ENCODE assay signal across 17 cellular contexts in the genomic region with DNA sequence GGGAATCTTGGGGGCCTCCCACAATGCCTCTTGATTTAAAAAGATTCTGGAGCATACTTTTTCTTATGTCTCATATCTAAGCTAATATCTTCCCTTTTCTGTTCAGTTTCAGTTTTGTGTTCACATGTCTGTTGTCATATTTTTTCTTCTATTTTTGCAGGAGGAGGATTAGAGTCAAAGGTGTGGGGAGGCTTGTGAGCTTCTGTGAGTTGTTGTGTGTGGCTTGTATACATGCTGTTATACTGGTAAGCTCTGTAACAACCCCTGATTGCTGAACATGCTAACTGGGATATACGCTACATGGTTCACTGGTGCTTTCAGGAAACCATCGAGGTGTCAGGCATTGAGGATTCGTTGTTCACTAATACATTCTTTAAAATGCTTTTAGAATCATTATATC.
DNase-seq lines count a peak whose midpoint lies in the region; ATAC-seq and TF ChIP-seq lines count a peak whose summit lies in the region.
"Had no signal": no experiment of that assay in that cellular context is flagged by ENCODE, and none has a peak within 500 bp of the region (broad histone marks: within the 10 kb centered on the region; RNA-seq: fewer than 3 reads in every experiment).

No MANE protein-coding gene starts in this region.

- peak overlapping the region; percentile 51 for H3K4me3 Mint-ChIP-seq in activated CD8-positive, alpha-beta memory T cell treated with anti-CD3 and anti-CD28 coated beads, Interleukin-2, amount 10 ng/mL, durations not matched to agents 7 days and 5 days
- H3K4me3 Mint-ChIP-seq in activated naive CD8-positive, alpha-beta T cell = peak overlapping the region; percentile 3

- intact Hi-C loops in spleen (cut with DNase I; ENCODE audit: low total_unique reads) = no loop called here

- no peaks in the 10 kb centered on the region for H3K9me3 Mint-ChIP-seq in activated CD8-positive, alpha-beta memory T cell treated with anti-CD3 and anti-CD28 coated beads, Interleukin-2, amount 10 ng/mL, durations not matched to agents 7 days and 5 days (ENCODE audit: low read depth)
- H3K9me3 Mint-ChIP-seq in activated naive CD8-positive, alpha-beta T cell (ENCODE audit: low read depth) = peaks cover 4% of the 10 kb centered on the region

- no peaks in the 10 kb centered on the region for H3K27me3 Mint-ChIP-seq in activated CD8-positive, alpha-beta memory T cell treated with anti-CD3 and anti-CD28 coated beads, Interleukin-2, amount 10 ng/mL, durations not matched to agents 7 days and 5 days
- H3K27me3 Mint-ChIP-seq in activated naive CD8-positive, alpha-beta T cell = no peaks in the 10 kb centered on the region

- CTCF ChIA-PET in activated CD8-positive, alpha-beta memory T cell treated with anti-CD3 and anti-CD28 coated beads, Interleukin-2, amount 10 ng/mL, durations not matched to agents 7 days and 5 days (lab: Charles Lee) = no interaction called here
- CTCF ChIA-PET in RWPE1 (lab: Yijun Ruan, JAX) = no interaction called here

- peaks cover 23% of the 10 kb centered on the region for H3K36me3 Mint-ChIP-seq in activated CD8-positive, alpha-beta memory T cell treated with anti-CD3 and anti-CD28 coated beads, Interleukin-2, amount 10 ng/mL, durations not matched to agents 7 days and 5 days
- H3K36me3 Mint-ChIP-seq in activated naive CD8-positive, alpha-beta T cell = peaks cover 22% of the 10 kb centered on the region

- in situ Hi-C loops in GM13976 (cut with MboI; ENCODE audit: low sequenced_read_pairs, unreplicated experiment) = no loop called here

- POLR2A ChIA-PET in RWPE1 (lab: Yijun Ruan, JAX; ENCODE audit: low non-redundant PET) = no interaction called here

- H3K27me3 ChIP-seq in spleen (replicated peaks in 1 of 7) = no peaks in the 10 kb centered on the region
- H3K27me3 ChIP-seq: foreskin keratinocyte had no signal

- peaks cover 0 to 58% (median 26%) of the 10 kb centered on the region in 6 donors for H3K4me1 ChIP-seq in spleen
- H3K4me1 ChIP-seq: A549, foreskin keratinocyte, left ventricle myocardium inferior had no signal

- H3K36me3 ChIP-seq in spleen = no peaks in the 10 kb centered on the region
- H3K36me3 ChIP-seq: left ventricle myocardium inferior, thoracic aorta had no signal

- ATAC-seq in activated CD8-positive, alpha-beta memory T cell treated with anti-CD3 and anti-CD28 coated beads, Interleukin-2, amount 10 ng/mL, durations not matched to agents 7 days and 5 days = no peak
- peak; percentile 39 for ATAC-seq in HG02852 (IDR thresholded peaks at IDR 0.05; ENCODE audit: unreplicated experiment)
- ATAC-seq: A549, foreskin keratinocyte had no signal

- 59 to 75% (median 69%) methylated on average over 3 of the region's 3 CpGs for WGBS in spleen, 5 donors

- H3K27ac Mint-ChIP-seq in activated CD8-positive, alpha-beta memory T cell treated with anti-CD3 and anti-CD28 coated beads, Interleukin-2, amount 10 ng/mL, durations not matched to agents 7 days and 5 days = peak overlapping the region; percentile 97
- H3K27ac Mint-ChIP-seq in activated naive CD8-positive, alpha-beta T cell = peak overlapping the region; percentile 96

- no peak overlapping the region for H3K4me3 ChIP-seq in spleen
- H3K4me3 ChIP-seq: A549, left ventricle myocardium inferior, thoracic aorta had no signal

- no peak for TF ChIP-seq POLR2A in spleen (IDR thresholded peaks at IDR 0.05)

- no peak for DNase-seq in activated CD8-positive, alpha-beta memory T cell treated with anti-CD3 and anti-CD28 coated beads, Interleukin-2, amount 10 ng/mL, durations not matched to agents 7 days and 5 days
- no peak for DNase-seq in activated CD8-positive, alpha-beta memory T cell treated with anti-CD3 and anti-CD28 coated beads, Interleukin-2, amount 50 U/mL, for 48 hours
- DNase-seq in spleen (no peak), RWPE1 (ENCODE audit: low spot score) (no peak), GM20000 (ENCODE audit: low spot score) (no peak), GM13976 (ENCODE audit: low spot score) (no peak)
- DNase-seq: COR-L47, foreskin keratinocyte, HCEC 1CT, IMR-90, left ventricle myocardium inferior, NCI-H1048, NCI-H2171 had no signal

- TF ChIP-seq CTCF in spleen (IDR thresholded peaks at IDR 0.05 in 8 of 11, conservative IDR thresholded peaks at IDR 0.05 in 3 of 11) (no peak), RWPE1 (conservative IDR thresholded peaks at IDR 0.05; ENCODE audit: low read depth) (no peak), GM20000 (IDR thresholded peaks at IDR 0.05; ENCODE audit: extremely low read depth, missing control alignments) (no peak), GM13976 (IDR thresholded peaks at IDR 0.05; ENCODE audit: borderline replicate concordance, control extremely low read depth, extremely low read depth, insufficient read depth, missing control alignments) (no peak)

- H3K9me3 ChIP-seq in spleen = peaks cover 0 to 11% (median 0%) of the 10 kb centered on the region in 8 donors
- H3K9me3 ChIP-seq: A549, left ventricle myocardium inferior, thoracic aorta had no signal

- peaks cover 67% of the 10 kb centered on the region for H3K4me1 Mint-ChIP-seq in activated CD8-positive, alpha-beta memory T cell treated with anti-CD3 and anti-CD28 coated beads, Interleukin-2, amount 10 ng/mL, durations not matched to agents 7 days and 5 days
- peaks cover 55% of the 10 kb centered on the region for H3K4me1 Mint-ChIP-seq in activated naive CD8-positive, alpha-beta T cell (ENCODE audit: low read depth)

- peak overlapping the region; percentile 49 to 88 (median 76) for H3K27ac ChIP-seq in spleen
- no peak overlapping the region for H3K27ac ChIP-seq in RWPE1
- H3K27ac ChIP-seq: A549, foreskin keratinocyte, left ventricle myocardium inferior, thoracic aorta had no signal
